ENCODE assay signal across 8 cellular contexts in the genomic region with DNA sequence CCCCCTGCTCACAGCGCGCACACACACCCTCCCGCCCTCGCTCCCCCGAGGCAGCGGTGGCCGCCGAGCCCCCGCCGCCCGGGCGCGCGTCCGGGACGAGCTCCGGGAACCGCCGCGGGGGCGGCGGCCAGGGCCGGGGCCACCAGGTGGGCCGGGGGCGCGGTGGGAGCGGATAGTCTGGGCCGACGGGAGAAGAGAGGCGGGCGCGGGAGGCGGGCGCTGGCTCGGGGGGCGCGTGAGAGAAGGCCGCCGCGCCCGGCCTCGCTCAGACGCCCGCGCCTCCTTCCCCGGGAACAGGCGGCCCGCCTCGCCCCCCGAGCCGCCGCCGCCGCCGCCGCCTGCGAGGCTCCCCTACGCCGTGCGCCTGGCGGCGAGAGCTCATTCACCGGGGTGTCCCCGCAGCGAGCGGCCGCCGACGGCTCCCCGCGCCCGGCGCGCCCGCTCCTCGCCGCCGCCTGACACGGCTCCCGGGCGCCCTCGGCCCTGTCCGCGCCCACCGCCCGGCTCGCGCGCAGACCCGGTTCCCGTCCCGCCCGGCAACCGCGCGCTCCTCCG. TPM values are rescaled to one million over a fixed set of nuclear protein-coding genes. Genes with fewer than 3 reads are reported as not detected.
DNase-seq lines count a peak whose midpoint lies in the region; ATAC-seq and TF ChIP-seq lines count a peak whose summit lies in the region.

GNAQ (minus strand) TSS at position 541 of the 555 bp plus-strand sequence. CDS start 576 bp downstream, outside the sequence.

- ATAC-seq in left colon (peak; percentile 0), HG02763 (IDR thresholded peaks at IDR 0.05; ENCODE audit: unreplicated experiment) (no peak)

- peak within 1 kb of the TSS; percentile 86 for H3K27ac ChIP-seq in colonic mucosa

- in situ Hi-C loops in SK-MEL-5 (cut with HindIII; ENCODE audit: low pct_unique_long_range_greater_than_20kb, low sequenced_read_pairs) = no loop called here

- H3K36me3 ChIP-seq in colonic mucosa = no peaks in the 10 kb centered on the region

- H3K9me3 ChIP-seq in colonic mucosa = no peaks in the 10 kb centered on the region

- H3K4me1 ChIP-seq in colonic mucosa = no peaks in the 10 kb centered on the region

- peak; percentile 88 for DNase-seq in DMS 273 (lab: John Stamatoyannopoulos, UW; ENCODE audit: unreplicated experiment)
- no peak for DNase-seq in DMS 273 treated with DMSO at 0.1 percent for 48 hours (lab: John Stamatoyannopoulos, UW)
- no peak for DNase-seq in SK-MEL-5 (ENCODE audit: low read depth, low spot score)
- DNase-seq in colonic mucosa = no peak
- peak in 1 of 2 donors; percentile 40 for DNase-seq in left colon
- DNase-seq in stimulated activated CD8-positive, alpha-beta memory T cell treated with anti-CD3 and anti-CD28 coated beads, Interleukin-15, amount 100 ng/mL, for 48 hours (ENCODE audit: low read depth in 2 of 2) = peak; percentile 13 to 23
- no peak for DNase-seq in GOT3 (lab: John Stamatoyannopoulos, UW)

- peak within 1 kb of the TSS; percentile 86 to 97 for H3K9ac ChIP-seq in colonic mucosa (ENCODE audit: low read depth in 2 of 2, low read length in 2 of 2)

- H3K4me3 ChIP-seq in colonic mucosa = peak within 1 kb of the TSS; percentile 60

- intact Hi-C loops in colonic mucosa (cut with DNase I) = loop anchor here (5.0 to 10.0 kb wide), 5 partner anchors 54 to 857 kb away; partner anchors contain the start of gene VPS13A
- intact Hi-C loops in left colon (cut with DNase I, micrococcal nuclease) = loop anchor here in 1 of 2 donors (10.0 kb wide), 1 partner anchor 187 kb away; no protein-coding TSS in a partner anchor

- H3K27me3 ChIP-seq in colonic mucosa = no peaks in the 10 kb centered on the region

- no peak for TF ChIP-seq CTCF in colonic mucosa (IDR thresholded peaks at IDR 0.05)

RNA-seq across cellular contexts. Expression of gene GNAQ, which starts in this region (rescaled TPM):
- 27.1 and 29.8 TPM in 2 replicates for total RNA-seq in SK-MEL-5 (2014; rRNA removed; shearing (Covaris generic))
- polyA plus RNA-seq in SK-MEL-5 (2015; cell fraction: cytosol; rRNA removed) = 22.1 and 28.4 TPM in 2 replicates
- 20.0 and 20.1 TPM in 2 replicates for polyA plus RNA-seq in SK-MEL-5 (2015; cell fraction: nucleus; rRNA removed)
- 100 to 1,000 TPM in 1 of 2 donors, 10 to 100 TPM in 1; 75.6 to 105 TPM for total RNA-seq in colonic mucosa
- total RNA-seq in left colon = 10 to 100 TPM; 84.1 to 86.5 TPM

Comparison
In these comparisons a context has a peak if more than half of its experiments do, and no peak if none do; other contexts are left out.
1. DNase-seq: peak in DMS 273 (single experiment) and stimulated activated CD8-positive, alpha-beta memory T cell treated with anti-CD3 and anti-CD28 coated beads, Interleukin-15, amount 100 ng/mL, for 48 hours (2 of 2); none in DMS 273 treated with DMSO at 0.1 percent for 48 hours (single experiment), SK-MEL-5 (single experiment), colonic mucosa (single experiment) and GOT3 (single experiment).